Comparison of ENCODE assay signal across 28 cellular contexts in genomic region chr9:125608488-125609224, GRCh38.
DNase-seq lines count a peak whose midpoint lies in the region; ATAC-seq and TF ChIP-seq lines count a peak whose summit lies in the region.
"Had no signal": no experiment of that assay in that cellular context is flagged by ENCODE, and none has a peak within 500 bp of the region (broad histone marks: within the 10 kb centered on the region; RNA-seq: fewer than 3 reads in every experiment).

No MANE protein-coding gene starts in this region.

- no peaks in the 10 kb centered on the region for H3K9me3 Mint-ChIP-seq in activated T-helper 17 cell treated with anti-CD3 and anti-CD28 coated beads, Interleukin-2, amount 50 U/mL, for 72 hours
- H3K9me3 Mint-ChIP-seq: activated T-cell treated with anti-CD3 and anti-CD28 coated beads, Interleukin-2, amount 50 U/mL, for 72 hours; CD4-positive, alpha-beta memory T cell; effector memory CD8-positive, alpha-beta T cell; stimulated activated effector memory CD8-positive, alpha-beta T cell treated with anti-CD3 and anti-CD28 coated beads, Interleukin-12 subunit alpha, Interleukin-12 subunit beta, amount 100 ng/mL, for 72 hours had no signal

- H3K27ac Mint-ChIP-seq in activated T-helper 17 cell treated with anti-CD3 and anti-CD28 coated beads, Interleukin-2, amount 50 U/mL, for 72 hours, result peak overlapping the region; percentile 80
- H3K27ac Mint-ChIP-seq: CD4-positive, alpha-beta memory T cell; effector memory CD8-positive, alpha-beta T cell; T-helper 17 cell had no signal

- H3K4me1 ChIP-seq in heart right ventricle (peaks cover 0 to 30% (median 16%) of the 10 kb centered on the region in 9 donors), smooth muscle cell (ENCODE audit: low read depth) (peaks cover 15% of the 10 kb centered on the region)
- H3K4me1 ChIP-seq: tibial artery had no signal

- H3K27ac ChIP-seq in heart right ventricle (no peak overlapping the region), smooth muscle cell (ENCODE audit: low read depth) (peak overlapping the region; percentile 23)
- H3K27ac ChIP-seq: hepatocyte, tibial artery, VCaP had no signal

- H3K4me3 ChIP-seq in heart right ventricle (no peak overlapping the region), fibroblast of pulmonary artery (replicated peaks; ENCODE audit: low read depth, low read length) (no peak overlapping the region), smooth muscle cell (no peak overlapping the region)
- H3K4me3 ChIP-seq: hepatocyte, tibial artery had no signal

- peaks cover 12% of the 10 kb centered on the region for H3K4me1 Mint-ChIP-seq in activated T-helper 17 cell treated with anti-CD3 and anti-CD28 coated beads, Interleukin-2, amount 50 U/mL, for 72 hours

- no peaks in the 10 kb centered on the region for H3K36me3 Mint-ChIP-seq in activated T-helper 17 cell treated with anti-CD3 and anti-CD28 coated beads, Interleukin-2, amount 50 U/mL, for 72 hours (ENCODE audit: low read depth)
- H3K36me3 Mint-ChIP-seq: stimulated activated effector memory CD8-positive, alpha-beta T cell treated with anti-CD3 and anti-CD28 coated beads, Interleukin-12 subunit alpha, Interleukin-12 subunit beta, amount 100 ng/mL, for 72 hours had no signal

- 44 to 48% methylated on average over 10 of the region's 10 CpGs for WGBS in heart right ventricle, 2 donors
- WGBS in smooth muscle cell (ENCODE audit: low lambda C conversion rate), result 45% methylated on average over 10 of the region's 10 CpGs

- H3F3A ChIP-seq in smooth muscle cell (ENCODE audit: low read depth), result peaks cover 5% of the 10 kb centered on the region

- no peaks in the 10 kb centered on the region for H3K36me3 ChIP-seq in heart right ventricle
- no peaks in the 10 kb centered on the region for H3K36me3 ChIP-seq in smooth muscle cell (ENCODE audit: low read depth)
- H3K36me3 ChIP-seq: tibial artery had no signal

- in situ Hi-C loops in GM13977 (cut with MboI; ENCODE audit: low pct_unique_long_range_greater_than_20kb, low sequenced_read_pairs, unreplicated experiment), result no loop called here

- H3K4me3 Mint-ChIP-seq in activated T-helper 17 cell treated with anti-CD3 and anti-CD28 coated beads, Interleukin-2, amount 50 U/mL, for 72 hours, result peak overlapping the region; percentile 54
- H3K4me3 Mint-ChIP-seq: CD4-positive, alpha-beta memory T cell; effector memory CD8-positive, alpha-beta T cell; neural crest cell; T-helper 17 cell had no signal

- H3K9me3 ChIP-seq in heart right ventricle (peaks cover 0 to 4% (median 0%) of the 10 kb centered on the region in 11 donors), smooth muscle cell (replicated peaks; ENCODE audit: low read depth) (no peaks in the 10 kb centered on the region)
- H3K9me3 ChIP-seq: tibial artery had no signal

- H3K27me3 Mint-ChIP-seq in activated T-helper 17 cell treated with anti-CD3 and anti-CD28 coated beads, Interleukin-2, amount 50 U/mL, for 72 hours, result no peaks in the 10 kb centered on the region
- H3K27me3 Mint-ChIP-seq: CD4-positive, alpha-beta memory T cell; effector memory CD8-positive, alpha-beta T cell; T-helper 17 cell had no signal

- intact Hi-C loops in heart right ventricle (cut with DNase I) (no loop called here), cardiac septum (cut with DNase I) (no loop called here)

- no peak overlapping the region for H3K9ac ChIP-seq in smooth muscle cell (ENCODE audit: low read depth)

- H3K27me3 ChIP-seq in heart right ventricle (no peaks in the 10 kb centered on the region), smooth muscle cell (ENCODE audit: low read depth) (no peaks in the 10 kb centered on the region)
- H3K27me3 ChIP-seq: hepatocyte, tibial artery had no signal

- peaks cover 98% of the 10 kb centered on the region for H4K20me1 ChIP-seq in smooth muscle cell (ENCODE audit: low read depth)

- peaks cover 75% of the 10 kb centered on the region for H3K79me2 ChIP-seq in smooth muscle cell (ENCODE audit: low read depth)

- TF ChIP-seq CTCF in heart right ventricle (IDR thresholded peaks at IDR 0.05) (no peak), fibroblast of pulmonary artery (IDR thresholded peaks at IDR 0.05; ENCODE audit: low read length, missing control alignments) (no peak), smooth muscle cell (IDR thresholded peaks at IDR 0.05; ENCODE audit: borderline replicate concordance, insufficient read depth, poor library complexity, severe bottlenecking) (no peak), GM13977 (IDR thresholded peaks at IDR 0.05; ENCODE audit: extremely low read depth, insufficient read depth, missing control alignments) (no peak)

- DNase-seq in heart right ventricle (no peak), cardiac septum (ENCODE audit: low spot score) (no peak), fibroblast of pulmonary artery (ENCODE audit: low read depth) (peak; percentile 62), smooth muscle cell (lab: John Stamatoyannopoulos, UW; ENCODE audit: unreplicated experiment) (no peak), AG08396 (ENCODE audit: low spot score) (no peak), GM13977 (ENCODE audit: low spot score) (no peak)
- DNase-seq: ACHN; activated CD8-positive, alpha-beta memory T cell treated with anti-CD3 and anti-CD28 coated beads for 24 hours; activated T-cell treated with anti-CD3 and anti-CD28 coated beads, Interleukin-2, amount 50 U/mL, for 72 hours; amygdala; CD4-positive, alpha-beta memory T cell; cerebellar nuclear complex; DMS79 treated with DMSO at 0.1 percent for 48 hours; effector memory CD8-positive, alpha-beta T cell; KG1; NCI-H1048; NCI-H2029 treated with DMSO at 0.1 percent for 48 hours; NCI-H526; OCI-M1; SIG-M5; T-helper 17 cell; tibial artery had no signal

- no peak overlapping the region for H2AFZ ChIP-seq in smooth muscle cell (ENCODE audit: low read depth)
- H2AFZ ChIP-seq: hepatocyte had no signal

- peak overlapping the region; percentile 63 for H3K4me2 ChIP-seq in smooth muscle cell
- H3K4me2 ChIP-seq: hepatocyte had no signal

- ATAC-seq in heart right ventricle (peak in 5 of 8 donors; percentile 35 to 68 (median 53)), HG03432 (IDR thresholded peaks at IDR 0.05; ENCODE audit: unreplicated experiment) (no peak)
- ATAC-seq in activated T-helper 17 cell treated with anti-CD3 and anti-CD28 coated beads, Interleukin-2, amount 50 U/mL, for 72 hours (replicated peaks), result peak; percentile 47
- ATAC-seq: activated T-cell treated with anti-CD3 and anti-CD28 coated beads, Interleukin-2, amount 50 U/mL, for 72 hours; effector memory CD8-positive, alpha-beta T cell; stimulated activated effector memory CD8-positive, alpha-beta T cell treated with anti-CD3 and anti-CD28 coated beads, Interleukin-12 subunit alpha, Interleukin-12 subunit beta, amount 100 ng/mL, for 72 hours; T-helper 17 cell had no signal
